Comparison of ENCODE assay signal across 9 cellular contexts in the genomic region with DNA sequence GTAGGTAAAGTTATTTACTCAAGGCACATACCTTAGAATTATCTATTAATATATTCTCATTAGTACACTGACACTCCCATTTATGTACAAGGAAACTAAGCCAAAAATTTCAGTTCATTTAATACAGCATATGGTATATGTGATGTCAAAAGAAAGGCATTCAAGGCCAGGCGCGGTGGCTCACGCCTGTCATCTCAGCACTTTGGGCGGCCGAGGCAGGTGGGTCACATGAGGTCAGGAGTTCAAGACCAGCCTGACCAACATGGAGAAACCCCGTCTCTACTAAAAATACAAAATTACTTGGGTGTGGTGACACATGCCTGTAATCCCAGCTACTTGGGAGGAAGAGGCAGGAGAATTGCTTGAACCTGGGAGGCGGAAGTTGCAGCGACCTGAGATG.
"Had no signal": no experiment of that assay in that cellular context is flagged by ENCODE, and none has a peak within 500 bp of the region (broad histone marks: within the 10 kb centered on the region; RNA-seq: fewer than 3 reads in every experiment).

No MANE protein-coding gene starts in this region.

- H3K4me1 ChIP-seq: HAP-1 had no signal

- ATAC-seq: GM23338, HCT116 had no signal

- H3K36me3 ChIP-seq: HAP-1 had no signal

- H3K27ac Mint-ChIP-seq: GM23338, H9, HFFc6 had no signal

- DNase-seq: GM23248, GOT3, H7, H9, HCEC 1CT, HFFc6 had no signal

- H3K4me3 Mint-ChIP-seq: GM23338, H9, HFFc6 had no signal

- H3K9me3 ChIP-seq: HAP-1 had no signal

- H3K9me3 Mint-ChIP-seq: GM23338, H9, HFFc6 had no signal

- H3K4me3 ChIP-seq: GM23248, GM23338, HAP-1 had no signal

- H3K27ac ChIP-seq: GM23248 had no signal

- H3K4me1 Mint-ChIP-seq: GM23338, H9 had no signal
